ENCODE assay signal across 26 cellular contexts in the genomic region with DNA sequence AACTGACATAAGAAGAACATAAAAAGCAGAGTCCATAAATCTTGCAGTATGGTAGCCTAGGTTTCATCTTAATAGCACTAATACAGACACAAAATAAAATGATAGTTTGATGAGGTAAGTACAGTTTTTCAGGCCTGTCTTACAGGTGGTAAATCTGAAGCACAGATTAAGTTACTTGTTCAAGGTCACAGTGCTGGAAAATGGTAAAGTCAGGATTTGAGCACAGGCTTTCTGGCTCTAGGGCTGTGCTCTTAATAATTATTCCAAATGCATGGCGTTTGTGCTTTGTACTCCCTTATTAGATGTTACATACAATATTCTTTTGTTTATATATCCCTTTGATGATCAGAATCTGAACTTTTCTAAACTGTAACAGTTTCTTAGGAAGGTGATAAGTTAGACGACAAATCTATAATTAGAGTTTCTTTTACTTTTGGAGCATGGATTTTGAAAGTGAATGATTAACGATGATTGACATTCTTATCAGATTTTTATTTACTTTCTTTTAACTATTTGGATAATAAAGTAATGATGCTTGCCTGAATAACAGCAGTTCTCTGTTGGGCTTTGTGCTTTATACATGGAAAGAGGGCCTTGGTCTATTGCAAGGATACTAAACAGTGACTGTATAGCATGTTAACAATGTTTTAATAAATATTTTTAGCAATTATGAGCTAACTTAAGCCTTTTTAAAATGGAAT.
"Had no signal": no experiment of that assay in that cellular context is flagged by ENCODE, and none has a peak within 500 bp of the region (broad histone marks: within the 10 kb centered on the region; RNA-seq: fewer than 3 reads in every experiment).

No MANE protein-coding gene starts in this region.

- FAIRE-seq: astrocyte, RCC 7860 had no signal

- DNase-seq: activated CD4-positive, alpha-beta T cell treated with anti-CD3 and anti-CD28 coated beads for 4 hours; activated CD4-positive, alpha-beta T cell treated with anti-CD3 and anti-CD28 coated beads, Interleukin-2, amount 50 U/mL, for 4 hours; activated CD8-positive, alpha-beta memory T cell treated with anti-CD3 and anti-CD28 coated beads, Interleukin-2, amount 10 ng/mL, durations not matched to agents 7 days and 5 days; activated effector memory CD4-positive, alpha-beta T cell treated with Interleukin-2 at 50 U/mL for 16 hours; activated naive CD4-positive, alpha-beta T cell treated with anti-CD3 and anti-CD28 coated beads for 36 hours; activated T-cell treated with anti-CD3 and anti-CD28 coated beads, Interleukin-2, amount 50 U/mL, for 24 hours; amygdala; brain microvascular endothelial cell; KBM-7; NCI-H1048; NCI-H146; NCI-H187 treated with DMSO at 0.1 percent for 48 hours; NCI-H2081 treated with DMSO at 0.1 percent for 48 hours; NCI-H345; NCI-H510A; NCI-H526 treated with DMSO at 0.1 percent for 48 hours; PC-3; SHP77 had no signal

- H3K4me3 ChIP-seq: cardiac muscle cell, SJSA1 had no signal

- H3K27ac Mint-ChIP-seq: activated CD8-positive, alpha-beta memory T cell treated with anti-CD3 and anti-CD28 coated beads, Interleukin-2, amount 10 ng/mL, durations not matched to agents 7 days and 5 days; activated naive CD4-positive, alpha-beta T cell treated with anti-CD3 and anti-CD28 coated beads for 36 hours; activated naive CD8-positive, alpha-beta T cell; activated T-cell treated with anti-CD3 and anti-CD28 coated beads, Interleukin-2, amount 50 U/mL, for 24 hours; activated T-helper 1 cell treated with anti-CD3 and anti-CD28 coated beads, Interleukin-12 subunit alpha, Interleukin-12 subunit beta, Interleukin-2, Interleukin-4 antibody, amounts not matched to agents 30 ng/mL and 10 ng/mL and 1 ng/mL, durations not matched to agents 14 hours and 24 hours and 36 hours; T-helper 1 cell treated with Interleukin-12 subunit alpha and Interleukin-12 subunit beta and Interleukin-4 antibody, amounts not matched to agents 30 μg/mL and 1 μg/mL, for 36 hours had no signal

- H3K27me3 Mint-ChIP-seq: activated CD8-positive, alpha-beta memory T cell treated with anti-CD3 and anti-CD28 coated beads, Interleukin-2, amount 10 ng/mL, durations not matched to agents 7 days and 5 days; activated naive CD8-positive, alpha-beta T cell; activated T-cell treated with anti-CD3 and anti-CD28 coated beads, Interleukin-2, amount 50 U/mL, for 24 hours had no signal

- H3K36me3 ChIP-seq: brain microvascular endothelial cell, cardiac muscle cell, SJSA1 had no signal

- H3K27me3 ChIP-seq: brain microvascular endothelial cell, cardiac muscle cell, SJSA1 had no signal

- H3K4me3 Mint-ChIP-seq: activated CD8-positive, alpha-beta memory T cell treated with anti-CD3 and anti-CD28 coated beads, Interleukin-2, amount 10 ng/mL, durations not matched to agents 7 days and 5 days; activated naive CD4-positive, alpha-beta T cell treated with anti-CD3 and anti-CD28 coated beads for 36 hours; activated naive CD8-positive, alpha-beta T cell; activated T-cell treated with anti-CD3 and anti-CD28 coated beads, Interleukin-2, amount 50 U/mL, for 24 hours; activated T-helper 1 cell treated with anti-CD3 and anti-CD28 coated beads, Interleukin-12 subunit alpha, Interleukin-12 subunit beta, Interleukin-2, Interleukin-4 antibody, amounts not matched to agents 30 ng/mL and 10 ng/mL and 1 ng/mL, durations not matched to agents 14 hours and 24 hours and 36 hours; T-helper 1 cell treated with Interleukin-12 subunit alpha and Interleukin-12 subunit beta and Interleukin-4 antibody, amounts not matched to agents 30 μg/mL and 1 μg/mL, for 36 hours had no signal

- H3K4me1 ChIP-seq: SJSA1 had no signal

- H3K27ac ChIP-seq: brain microvascular endothelial cell, cardiac muscle cell, SJSA1 had no signal

- ATAC-seq: activated CD4-positive, CD25-positive, alpha-beta regulatory T cell treated with anti-CD3 and anti-CD28 coated beads, Interleukin-2, amount 50 U/mL, for 24 hours; activated CD8-positive, alpha-beta memory T cell treated with anti-CD3 and anti-CD28 coated beads, Interleukin-2, amount 10 ng/mL, durations not matched to agents 7 days and 5 days; PC-3 had no signal
